In the genomic region with DNA sequence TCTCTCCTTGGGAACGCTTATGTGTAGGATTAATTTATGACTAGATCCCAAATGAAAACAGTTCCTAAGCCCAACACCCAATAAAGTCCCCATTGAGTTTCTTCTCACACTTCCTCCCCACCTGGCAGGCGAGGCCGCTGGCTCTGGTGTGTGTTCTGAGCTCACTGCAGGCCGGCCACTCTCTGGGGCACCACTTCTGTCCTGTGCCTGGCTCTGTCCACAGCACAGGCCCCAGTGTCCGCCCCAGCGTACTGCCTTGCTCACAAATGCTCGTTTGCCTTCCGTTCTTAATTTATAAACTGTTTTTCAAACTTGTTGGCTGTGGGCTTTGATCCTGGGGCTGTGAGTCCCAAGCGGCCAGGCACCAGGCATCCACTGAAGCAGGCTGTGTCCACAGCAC, we compare ENCODE assay signal across 2 cellular contexts.
TF ChIP-seq lines count a peak whose summit lies in the region.

No MANE protein-coding gene starts in this region.

TF ChIP-seq in SK-N-SH treated with all-trans-retinoic acid at 6 μM for 48 hours, 23 proteins besides CTCF, POLR2A, EP300 and RAD21 (continued from another document):
- TF ChIP-seq, protein P1, sequence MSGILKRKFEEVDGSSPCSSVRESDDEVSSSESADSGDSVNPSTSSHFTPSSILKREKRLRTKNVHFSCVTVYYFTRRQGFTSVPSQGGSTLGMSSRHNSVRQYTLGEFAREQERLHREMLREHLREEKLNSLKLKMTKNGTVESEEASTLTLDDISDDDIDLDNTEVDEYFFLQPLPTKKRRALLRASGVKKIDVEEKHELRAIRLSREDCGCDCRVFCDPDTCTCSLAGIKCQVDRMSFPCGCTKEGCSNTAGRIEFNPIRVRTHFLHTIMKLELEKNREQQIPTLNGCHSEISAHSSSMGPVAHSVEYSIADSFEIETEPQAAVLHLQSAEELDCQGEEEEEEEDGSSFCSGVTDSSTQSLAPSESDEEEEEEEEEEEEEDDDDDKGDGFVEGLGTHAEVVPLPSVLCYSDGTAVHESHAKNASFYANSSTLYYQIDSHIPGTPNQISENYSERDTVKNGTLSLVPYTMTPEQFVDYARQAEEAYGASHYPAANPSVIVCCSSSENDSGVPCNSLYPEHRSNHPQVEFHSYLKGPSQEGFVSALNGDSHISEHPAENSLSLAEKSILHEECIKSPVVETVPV (CRISPR knock-in tag; IDR thresholded peaks at IDR 0.05) = no peak
- TF ChIP-seq RARB (CRISPR knock-in tag; IDR thresholded peaks at IDR 0.05) (no peak), ZFP30 (CRISPR knock-in tag; IDR thresholded peaks at IDR 0.05) (no peak), TCF4 (CRISPR knock-in tag; IDR thresholded peaks at IDR 0.05; ENCODE audit: borderline replicate concordance) (no peak), ZNF565 (CRISPR knock-in tag; conservative IDR thresholded peaks at IDR 0.05; ENCODE audit: low read depth) (no peak), TOX (CRISPR knock-in tag; IDR thresholded peaks at IDR 0.05; ENCODE audit: borderline replicate concordance) (no peak), GLIS3 (CRISPR knock-in tag; IDR thresholded peaks at IDR 0.05) (no peak), ZNF70 (CRISPR knock-in tag; IDR thresholded peaks at IDR 0.05) (no peak)

TF ChIP-seq in SK-N-SH, 30 proteins besides CTCF, POLR2A, EP300 and RAD21 (continued from another document):
- TF ChIP-seq, protein P2, sequence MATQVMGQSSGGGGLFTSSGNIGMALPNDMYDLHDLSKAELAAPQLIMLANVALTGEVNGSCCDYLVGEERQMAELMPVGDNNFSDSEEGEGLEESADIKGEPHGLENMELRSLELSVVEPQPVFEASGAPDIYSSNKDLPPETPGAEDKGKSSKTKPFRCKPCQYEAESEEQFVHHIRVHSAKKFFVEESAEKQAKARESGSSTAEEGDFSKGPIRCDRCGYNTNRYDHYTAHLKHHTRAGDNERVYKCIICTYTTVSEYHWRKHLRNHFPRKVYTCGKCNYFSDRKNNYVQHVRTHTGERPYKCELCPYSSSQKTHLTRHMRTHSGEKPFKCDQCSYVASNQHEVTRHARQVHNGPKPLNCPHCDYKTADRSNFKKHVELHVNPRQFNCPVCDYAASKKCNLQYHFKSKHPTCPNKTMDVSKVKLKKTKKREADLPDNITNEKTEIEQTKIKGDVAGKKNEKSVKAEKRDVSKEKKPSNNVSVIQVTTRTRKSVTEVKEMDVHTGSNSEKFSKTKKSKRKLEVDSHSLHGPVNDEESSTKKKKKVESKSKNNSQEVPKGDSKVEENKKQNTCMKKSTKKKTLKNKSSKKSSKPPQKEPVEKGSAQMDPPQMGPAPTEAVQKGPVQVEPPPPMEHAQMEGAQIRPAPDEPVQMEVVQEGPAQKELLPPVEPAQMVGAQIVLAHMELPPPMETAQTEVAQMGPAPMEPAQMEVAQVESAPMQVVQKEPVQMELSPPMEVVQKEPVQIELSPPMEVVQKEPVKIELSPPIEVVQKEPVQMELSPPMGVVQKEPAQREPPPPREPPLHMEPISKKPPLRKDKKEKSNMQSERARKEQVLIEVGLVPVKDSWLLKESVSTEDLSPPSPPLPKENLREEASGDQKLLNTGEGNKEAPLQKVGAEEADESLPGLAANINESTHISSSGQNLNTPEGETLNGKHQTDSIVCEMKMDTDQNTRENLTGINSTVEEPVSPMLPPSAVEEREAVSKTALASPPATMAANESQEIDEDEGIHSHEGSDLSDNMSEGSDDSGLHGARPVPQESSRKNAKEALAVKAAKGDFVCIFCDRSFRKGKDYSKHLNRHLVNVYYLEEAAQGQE (IDR thresholded peaks at IDR 0.05; ENCODE audit: low read depth, low read length) = no peak
- TF ChIP-seq TEAD4 (IDR thresholded peaks at IDR 0.05; ENCODE audit: borderline replicate concordance, insufficient read depth) = no peak
- no peak for TF ChIP-seq TAF1 (IDR thresholded peaks at IDR 0.05; ENCODE audit: borderline replicate concordance, low read depth, low read length)
- TF ChIP-seq, protein P3, sequence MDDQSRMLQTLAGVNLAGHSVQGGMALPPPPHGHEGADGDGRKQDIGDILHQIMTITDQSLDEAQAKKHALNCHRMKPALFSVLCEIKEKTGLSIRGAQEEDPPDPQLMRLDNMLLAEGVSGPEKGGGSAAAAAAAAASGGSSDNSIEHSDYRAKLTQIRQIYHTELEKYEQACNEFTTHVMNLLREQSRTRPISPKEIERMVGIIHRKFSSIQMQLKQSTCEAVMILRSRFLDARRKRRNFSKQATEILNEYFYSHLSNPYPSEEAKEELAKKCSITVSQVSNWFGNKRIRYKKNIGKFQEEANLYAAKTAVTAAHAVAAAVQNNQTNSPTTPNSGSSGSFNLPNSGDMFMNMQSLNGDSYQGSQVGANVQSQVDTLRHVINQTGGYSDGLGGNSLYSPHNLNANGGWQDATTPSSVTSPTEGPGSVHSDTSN (IDR thresholded peaks at IDR 0.05) = no peak
- TF ChIP-seq, protein P4, sequence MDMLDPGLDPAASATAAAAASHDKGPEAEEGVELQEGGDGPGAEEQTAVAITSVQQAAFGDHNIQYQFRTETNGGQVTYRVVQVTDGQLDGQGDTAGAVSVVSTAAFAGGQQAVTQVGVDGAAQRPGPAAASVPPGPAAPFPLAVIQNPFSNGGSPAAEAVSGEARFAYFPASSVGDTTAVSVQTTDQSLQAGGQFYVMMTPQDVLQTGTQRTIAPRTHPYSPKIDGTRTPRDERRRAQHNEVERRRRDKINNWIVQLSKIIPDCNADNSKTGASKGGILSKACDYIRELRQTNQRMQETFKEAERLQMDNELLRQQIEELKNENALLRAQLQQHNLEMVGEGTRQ (IDR thresholded peaks at IDR 0.05; ENCODE audit: borderline replicate concordance, low read depth, low read length) = no peak
- no peak for TF ChIP-seq MXI1 (IDR thresholded peaks at IDR 0.05; ENCODE audit: low read depth, low read length)
- TF ChIP-seq RXRA (IDR thresholded peaks at IDR 0.05; ENCODE audit: borderline replicate concordance, low read depth) = no peak
- TF ChIP-seq FOXJ3 (CRISPR knock-in tag; IDR thresholded peaks at IDR 0.05) = no peak
- no peak for TF ChIP-seq RCOR1 (IDR thresholded peaks at IDR 0.05; ENCODE audit: low read length)
